ENCODE assay signal across 33 cellular contexts in genomic region chr1:70887936-70888335, GRCh38.
DNase-seq lines count a peak whose midpoint lies in the region; ATAC-seq and TF ChIP-seq lines count a peak whose summit lies in the region.
"Had no signal": no experiment of that assay in that cellular context is flagged by ENCODE, and none has a peak within 500 bp of the region (broad histone marks: within the 10 kb centered on the region; RNA-seq: fewer than 3 reads in every experiment).

No MANE protein-coding gene starts in this region.

- no peak for TF ChIP-seq CTCF in fibroblast of the aortic adventitia (IDR thresholded peaks at IDR 0.05; ENCODE audit: insufficient read depth, low read length)
- TF ChIP-seq CTCF in retinal pigment epithelial cell (conservative IDR thresholded peaks at IDR 0.05; ENCODE audit: low read depth, low read length): no peak
- no peak for TF ChIP-seq CTCF in foreskin keratinocyte (conservative IDR thresholded peaks at IDR 0.05)

- H3K4me3 ChIP-seq in fibroblast of the aortic adventitia (ENCODE audit: low read depth, low read length): no peak overlapping the region
- H3K4me3 ChIP-seq in retinal pigment epithelial cell (ENCODE audit: low read length): no peak overlapping the region
- H3K4me3 ChIP-seq: dorsolateral prefrontal cortex, esophagus squamous epithelium, GM23248, MG63, neural progenitor cell, SJCRH30, spleen, thoracic aorta had no signal

- peak; percentile 10 for DNase-seq in GM03348 (ENCODE audit: low spot score)
- peak; percentile 24 for DNase-seq in OCI-M1 (lab: John Stamatoyannopoulos, UW)
- DNase-seq in fibroblast of the aortic adventitia (ENCODE audit: low read depth): peak; percentile 35
- peak; percentile 6 for DNase-seq in retinal pigment epithelial cell (ENCODE audit: low read depth)
- DNase-seq in NCI-H510A treated with DMSO at 0.1 percent for 48 hours (lab: John Stamatoyannopoulos, UW): no peak
- DNase-seq in foreskin keratinocyte: no peak
- DNase-seq: activated CD4-positive, alpha-beta T cell treated with anti-CD3 and anti-CD28 coated beads for 4 hours; COR-L47; DMS79 treated with DMSO at 0.1 percent for 48 hours; dorsolateral prefrontal cortex; esophagus squamous epithelium; GDM1; GM23248; KBM-7; mesendoderm; MG63; NCI-H1417 treated with DMSO at 0.1 percent for 48 hours; NCI-H2081; NCI-H345; NCI-H82; right cardiac atrium; RPMI8226; SJCRH30; spleen; stimulated activated CD4-positive, alpha-beta T cell treated with anti-CD3 and anti-CD28 coated beads, Interleukin-2, amount 100 ng/mL, for 24 hours; stimulated activated naive CD8-positive, alpha-beta T cell treated with anti-CD3 and anti-CD28 coated beads, Interleukin-15, amount 100 ng/mL, for 72 hours; T1000; WERI-Rb-1 had no signal

- H3K27me3 ChIP-seq in foreskin keratinocyte: no peaks in the 10 kb centered on the region
- H3K27me3 ChIP-seq: esophagus squamous epithelium, MG63, neural progenitor cell, SJCRH30 had no signal

- ATAC-seq in foreskin keratinocyte (no peak), GM18858 (IDR thresholded peaks at IDR 0.05; ENCODE audit: unreplicated experiment) (no peak)
- ATAC-seq: left lobe of liver; stimulated activated naive CD8-positive, alpha-beta T cell treated with anti-CD3 and anti-CD28 coated beads, Interleukin-15, amount 100 ng/mL, for 72 hours had no signal

- H3K4me1 ChIP-seq in foreskin keratinocyte: no peaks in the 10 kb centered on the region
- H3K4me1 ChIP-seq: esophagus squamous epithelium, neural progenitor cell, SJCRH30, spleen had no signal

- no peak overlapping the region for H3K27ac ChIP-seq in foreskin keratinocyte
- H3K27ac ChIP-seq: C4-2B, dorsolateral prefrontal cortex, esophagus squamous epithelium, GM23248, neural progenitor cell, SJCRH30, spleen, thoracic aorta, WERI-Rb-1 had no signal

Comparison
In these comparisons a context has a peak if more than half of its experiments do, and no peak if none do; other contexts are left out.
1. DNase-seq: peak in GM03348 (single experiment), OCI-M1 (single experiment), fibroblast of the aortic adventitia (single experiment) and retinal pigment epithelial cell (single experiment); none in NCI-H510A treated with DMSO at 0.1 percent for 48 hours (single experiment) and foreskin keratinocyte (0 of 2).